In the genomic region with DNA sequence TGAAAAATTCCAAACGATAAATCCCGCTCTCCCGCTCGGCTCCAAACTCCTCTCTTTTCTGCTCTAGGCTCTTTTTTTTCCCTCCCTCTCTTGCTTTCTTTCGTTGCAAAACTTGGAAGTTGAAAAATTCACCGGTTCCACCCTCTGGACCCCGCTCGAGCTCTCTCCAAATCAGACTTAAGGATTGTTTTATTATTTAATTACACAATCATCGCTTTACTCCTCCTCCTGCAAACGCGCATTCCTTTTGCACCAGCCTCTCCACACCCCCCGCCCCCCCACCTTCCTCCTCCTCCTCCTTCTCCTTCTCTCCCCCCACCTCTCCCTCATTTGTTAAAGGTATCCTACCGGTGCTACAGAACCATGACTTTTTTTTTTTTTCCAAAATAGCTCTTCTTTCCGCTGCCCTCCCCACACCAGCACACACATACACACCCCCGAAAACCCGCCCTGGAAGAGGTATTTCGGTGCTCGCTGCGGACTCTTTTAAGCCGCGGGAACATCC, we compare ENCODE assay signal across 9 cellular contexts.
DNase-seq lines count a peak whose midpoint lies in the region; ATAC-seq, FAIRE-seq and TF ChIP-seq lines count a peak whose summit lies in the region.
"Had no signal": no experiment of that assay in that cellular context is flagged by ENCODE, and none has a peak within 500 bp of the region (broad histone marks: within the 10 kb centered on the region; RNA-seq: fewer than 3 reads in every experiment).

No MANE protein-coding gene starts in this region.

- H3K4me2 ChIP-seq in DOHH2 (ENCODE audit: low read length): peak overlapping the region; percentile 96

- H3K36me3 Mint-ChIP-seq in stimulated activated effector memory CD8-positive, alpha-beta T cell treated with anti-CD3 and anti-CD28 coated beads, Interleukin-12 subunit alpha, Interleukin-12 subunit beta, amount 100 ng/mL, for 72 hours: peaks cover 18% of the 10 kb centered on the region

- no peaks in the 10 kb centered on the region for H3K9me3 Mint-ChIP-seq in stimulated activated effector memory CD8-positive, alpha-beta T cell treated with anti-CD3 and anti-CD28 coated beads, Interleukin-12 subunit alpha, Interleukin-12 subunit beta, amount 100 ng/mL, for 72 hours

- TF ChIP-seq CTCF in DOHH2 (IDR thresholded peaks at IDR 0.05; ENCODE audit: low read depth, low read length, poor library complexity, severe bottlenecking): no peak

- H3K27ac ChIP-seq in DOHH2 (ENCODE audit: low read depth, low read length): peak overlapping the region; percentile 51
- H3K27ac ChIP-seq in cingulate gyrus (ENCODE audit: low read depth, low read length): peak overlapping the region; percentile 93
- H3K27ac ChIP-seq in layer of hippocampus (ENCODE audit: low read depth, low read length): peak overlapping the region; percentile 90

- peaks cover 42% of the 10 kb centered on the region for H3K4me1 ChIP-seq in DOHH2 (ENCODE audit: control insufficient read depth, low read length)

- no peak overlapping the region for H3K27ac Mint-ChIP-seq in stimulated activated effector memory CD8-positive, alpha-beta T cell treated with anti-CD3 and anti-CD28 coated beads, Interleukin-12 subunit alpha, Interleukin-12 subunit beta, amount 100 ng/mL, for 72 hours

- ATAC-seq in HG03342 (IDR thresholded peaks at IDR 0.05; ENCODE audit: unreplicated experiment): peak; percentile 1
- ATAC-seq in stimulated activated effector memory CD8-positive, alpha-beta T cell treated with anti-CD3 and anti-CD28 coated beads, Interleukin-12 subunit alpha, Interleukin-12 subunit beta, amount 100 ng/mL, for 72 hours: no peak
- no peak for ATAC-seq in GM21526 (IDR thresholded peaks at IDR 0.05; ENCODE audit: low FRiP score, unreplicated experiment)

- peaks cover 30% of the 10 kb centered on the region for H3K4me1 Mint-ChIP-seq in stimulated activated effector memory CD8-positive, alpha-beta T cell treated with anti-CD3 and anti-CD28 coated beads, Interleukin-12 subunit alpha, Interleukin-12 subunit beta, amount 100 ng/mL, for 72 hours

- FAIRE-seq in RCC 7860 (lab: Jason Lieb, UNC): no peak
- FAIRE-seq: TTC549 had no signal

- peaks cover 6% of the 10 kb centered on the region for H3F3A ChIP-seq in DOHH2 (ENCODE audit: control insufficient read depth, insufficient read depth)

- H3K9me2 ChIP-seq in DOHH2 (replicated peaks; ENCODE audit: control insufficient read depth, low read length): no peaks in the 10 kb centered on the region

- H3K27me3 ChIP-seq in DOHH2 (ENCODE audit: control insufficient read depth, low read length): no peaks in the 10 kb centered on the region
- no peaks in the 10 kb centered on the region for H3K27me3 ChIP-seq in layer of hippocampus (ENCODE audit: control insufficient read depth, insufficient read depth, low read length)

- DNase-seq in RCC 7860 (ENCODE audit: low spot score) (peak; percentile 63), midbrain (lab: John Stamatoyannopoulos, UW) (no peak)
- DNase-seq in stimulated activated effector memory CD8-positive, alpha-beta T cell treated with anti-CD3 and anti-CD28 coated beads, Interleukin-12 subunit alpha, Interleukin-12 subunit beta, amount 100 ng/mL, for 72 hours (ENCODE audit: low spot score in 2 of 2): no peak

- H3K4me3 Mint-ChIP-seq in stimulated activated effector memory CD8-positive, alpha-beta T cell treated with anti-CD3 and anti-CD28 coated beads, Interleukin-12 subunit alpha, Interleukin-12 subunit beta, amount 100 ng/mL, for 72 hours: peak overlapping the region; percentile 79

- H4K20me1 ChIP-seq in DOHH2 (ENCODE audit: control insufficient read depth, insufficient read depth, low read depth, low read length): no peaks in the 10 kb centered on the region

- H3K9me3 ChIP-seq in DOHH2 (ENCODE audit: control insufficient read depth, insufficient read depth, low read length): no peaks in the 10 kb centered on the region

- H3K36me3 ChIP-seq in DOHH2 (ENCODE audit: control insufficient read depth, low read length): no peaks in the 10 kb centered on the region

- peak overlapping the region; percentile 90 for H3K4me3 ChIP-seq in DOHH2 (ENCODE audit: low read length)

- H3K79me2 ChIP-seq in DOHH2 (ENCODE audit: control insufficient read depth, low read length): no peaks in the 10 kb centered on the region
